24 cellular contexts compared by ENCODE assay signal in the genomic region with DNA sequence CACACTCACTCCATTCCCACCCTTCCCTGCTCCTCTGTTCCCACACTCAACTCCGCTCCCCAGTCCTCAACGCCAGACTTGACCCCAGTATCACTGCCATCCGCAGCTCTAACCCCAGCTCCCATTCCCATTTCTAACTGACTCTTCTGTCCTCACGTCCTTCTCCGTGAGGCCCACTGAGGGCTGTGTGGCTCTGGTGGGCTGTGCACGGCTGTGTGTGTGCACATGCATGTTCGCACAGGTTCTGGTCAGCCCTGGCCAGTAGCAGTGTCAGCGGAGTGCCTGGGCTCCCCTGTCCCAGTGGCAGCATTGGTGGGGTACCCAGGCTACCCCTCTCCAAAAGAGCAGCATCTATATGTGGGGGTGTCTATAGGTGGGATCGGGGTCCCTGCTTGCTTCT. TPM values are rescaled to one million over a fixed set of nuclear protein-coding genes. Genes with fewer than 3 reads are reported as not detected.
DNase-seq lines count a peak whose midpoint lies in the region; ATAC-seq and TF ChIP-seq lines count a peak whose summit lies in the region.
"Had no signal": no experiment of that assay in that cellular context is flagged by ENCODE, and none has a peak within 500 bp of the region (broad histone marks: within the 10 kb centered on the region; RNA-seq: fewer than 3 reads in every experiment).

No MANE protein-coding gene starts in this region.

- no peak overlapping the region for H3K23ac ChIP-seq in IMR-90 (ENCODE audit: low read depth, low read length)

- H4K91ac ChIP-seq in IMR-90 (ENCODE audit: insufficient read depth, low read depth, low read length) = no peak overlapping the region

- ATAC-seq in IMR-90 (ENCODE audit: low read depth) = no peak
- ATAC-seq in T-helper 17 cell = no peak
- no peak for ATAC-seq in left lobe of liver
- no peak for ATAC-seq in stimulated activated naive B cell treated with anti-CD40 and anti-IgM and Interleukin-4, amounts not matched to agents 10 μg/mL and 1 μg/mL and 100 μg/mL, for 72 hours (replicated peaks)

- no peak overlapping the region for H2BK15ac ChIP-seq in IMR-90 (ENCODE audit: low read depth, low read length)

- BruUV-seq in IMR-90 (replicated peaks; lab: Mats Ljungman, UMichigan) = no TSS peak

- no peaks in the 10 kb centered on the region for H3K9me3 Mint-ChIP-seq in stimulated activated naive B cell treated with anti-CD40 and anti-IgM and Interleukin-4, amounts not matched to agents 10 μg/mL and 1 μg/mL and 100 μg/mL, for 72 hours
- H3K9me3 Mint-ChIP-seq: CD8-positive, alpha-beta memory T cell had no signal

- peaks cover 9% of the 10 kb centered on the region for H4K20me1 ChIP-seq in IMR-90 (ENCODE audit: insufficient read depth, low read length)

- H3K27me3 Mint-ChIP-seq in T-helper 17 cell = no peaks in the 10 kb centered on the region
- H3K27me3 Mint-ChIP-seq in stimulated activated naive B cell treated with anti-CD40 and anti-IgM and Interleukin-4, amounts not matched to agents 10 μg/mL and 1 μg/mL and 100 μg/mL, for 72 hours = no peaks in the 10 kb centered on the region
- H3K27me3 Mint-ChIP-seq: CD8-positive, alpha-beta memory T cell had no signal

- H3K9me3 ChIP-seq in IMR-90 (ENCODE audit: control insufficient read depth, insufficient read depth, low read length) = no peaks in the 10 kb centered on the region
- no peaks in the 10 kb centered on the region for H3K9me3 ChIP-seq in T-helper 17 cell (ENCODE audit: control insufficient read depth, low read length, poor library complexity, severe bottlenecking)
- H3K9me3 ChIP-seq: BLaER1 treated with 17β-estradiol and CSF1 and Interleukin-3, amounts not matched to agents 10 nM and 100 nM had no signal

- H3K4me3 Mint-ChIP-seq in T-helper 17 cell = no peak overlapping the region
- H3K4me3 Mint-ChIP-seq in stimulated activated naive B cell treated with anti-CD40 and anti-IgM and Interleukin-4, amounts not matched to agents 10 μg/mL and 1 μg/mL and 100 μg/mL, for 72 hours = no peak overlapping the region
- H3K4me3 Mint-ChIP-seq: CD8-positive, alpha-beta memory T cell had no signal

- no peak for TF ChIP-seq RAD21 in IMR-90 (IDR thresholded peaks at IDR 0.05; ENCODE audit: low read length)

- H3K36me3 Mint-ChIP-seq in T-helper 17 cell (ENCODE audit: low read depth) = peaks cover 23% of the 10 kb centered on the region
- peaks cover 32 to 41% of the 10 kb centered on the region in 2 donors for H3K36me3 Mint-ChIP-seq in stimulated activated naive B cell treated with anti-CD40 and anti-IgM and Interleukin-4, amounts not matched to agents 10 μg/mL and 1 μg/mL and 100 μg/mL, for 72 hours

- TF ChIP-seq POLR2A in IMR-90 (IDR thresholded peaks at IDR 0.05; ENCODE audit: low read depth, low read length) = no peak

- H3K9me1 ChIP-seq in IMR-90 (ENCODE audit: insufficient read depth, low read length) = 0 out of 2 replicates have a peak, but pooled peaks cover 4% of the 10 kb centered on the region

- H3K27me3 ChIP-seq in IMR-90 (ENCODE audit: control insufficient read depth, insufficient read depth, low read length) (no peaks in the 10 kb centered on the region), H7 (ENCODE audit: control insufficient read depth, insufficient read depth, low read length) (no peaks in the 10 kb centered on the region)
- H3K27me3 ChIP-seq: BLaER1 treated with 17β-estradiol and CSF1 and Interleukin-3, amounts not matched to agents 10 nM and 100 nM had no signal

- CTCF ChIA-PET in IMR-90 (lab: Yijun Ruan, JAX) = no interaction called here

- H2AK9ac ChIP-seq in IMR-90 (replicated peaks; ENCODE audit: low read depth, low read length, poor library complexity) = peak overlapping the region; percentile 48

- POLR2A ChIA-PET in IMR-90 (lab: Charles Lee; ENCODE audit: unreplicated experiment) = no interaction called here

- no peak overlapping the region for H2AFZ ChIP-seq in IMR-90 (replicated peaks; ENCODE audit: low read length, poor library complexity)

- H3K4me3 ChIP-seq in IMR-90 (ENCODE audit: insufficient read depth, low read depth, low read length) (no peak overlapping the region), H7 (ENCODE audit: insufficient read depth, low read depth, low read length) (no peak overlapping the region)
- H3K4me3 ChIP-seq: BLaER1 treated with 17β-estradiol and CSF1 and Interleukin-3, amounts not matched to agents 10 nM and 100 nM had no signal

- H3K79me1 ChIP-seq in IMR-90 (ENCODE audit: low read depth in 1 of 2, low read length in 2 of 2) = peaks cover 37 to 65% of the 10 kb centered on the region in 2 experiments

- H3K56ac ChIP-seq in IMR-90 (ENCODE audit: extremely low read depth, insufficient read depth, low read length) = no peak overlapping the region

- no peak overlapping the region for H3K9ac ChIP-seq in IMR-90 (ENCODE audit: low read depth, low read length)

- H3K27ac Mint-ChIP-seq in T-helper 17 cell = peak overlapping the region; percentile 32
- peak overlapping the region; percentile 68 for H3K27ac Mint-ChIP-seq in stimulated activated naive B cell treated with anti-CD40 and anti-IgM and Interleukin-4, amounts not matched to agents 10 μg/mL and 1 μg/mL and 100 μg/mL, for 72 hours

- no peak overlapping the region for H2BK20ac ChIP-seq in IMR-90 (ENCODE audit: low read depth, low read length)

- intact Hi-C loops in IMR-90 (cut with micrococcal nuclease) = no loop called here

- TF ChIP-seq CTCF in IMR-90 (conservative IDR thresholded peaks at IDR 0.05; ENCODE audit: low read depth, low read length) = no peak

- H2BK120ac ChIP-seq in IMR-90 (ENCODE audit: low read depth, low read length) = no peak overlapping the region

- no peak overlapping the region for H3K4me2 ChIP-seq in IMR-90 (ENCODE audit: low read depth, low read length)
- H3K4me2 ChIP-seq: BLaER1 treated with 17β-estradiol and CSF1 and Interleukin-3, amounts not matched to agents 10 nM and 100 nM had no signal

- in situ Hi-C loops in IMR-90 (cut with MboI; ENCODE audit: low sequenced_read_pairs) = no loop called here

- H3K18ac ChIP-seq in IMR-90 (ENCODE audit: low read depth, low read length) = no peak overlapping the region

- no peak for DNase-seq in IMR-90
- no peak for DNase-seq in T-helper 17 cell
- peak; percentile 19 for DNase-seq in left lobe of liver (ENCODE audit: low spot score)
- no peak for DNase-seq in stimulated activated naive B cell treated with anti-CD40 and anti-IgM and Interleukin-4, amounts not matched to agents 10 μg/mL and 1 μg/mL and 100 μg/mL, for 72 hours
- no peak for DNase-seq in AG08396 (ENCODE audit: low spot score)
- no peak for DNase-seq in H7
- no peak for DNase-seq in SK-N-DZ (ENCODE audit: low spot score)
- DNase-seq: ACHN; Calu3; CD8-positive, alpha-beta memory T cell; DMS153; HCEC 1CT; KBM-7; MM.1S; NCI-H1048; NCI-H1417 treated with DMSO at 0.1 percent for 48 hours; NCI-H187; NCI-H446 treated with DMSO at 0.1 percent for 48 hours; NCI-H526 treated with DMSO at 0.1 percent for 48 hours; OCI-M1; Right ventricle myocardium superior had no signal

- H3K36me3 ChIP-seq in IMR-90 (ENCODE audit: control insufficient read depth, insufficient read depth, low read length) = peaks cover 60% of the 10 kb centered on the region
- H3K36me3 ChIP-seq in H7 (replicated peaks; ENCODE audit: control insufficient read depth, insufficient read depth, low read length) = peaks cover 36% of the 10 kb centered on the region

- no peak overlapping the region for H4K5ac ChIP-seq in IMR-90 (ENCODE audit: low read depth, low read length)

- dilution Hi-C loops in IMR-90 (cut with HindIII; ENCODE audit: low sequenced_read_pairs, unreplicated experiment) = no loop called here

- no peak overlapping the region for H3K4ac ChIP-seq in IMR-90 (ENCODE audit: low read depth, low read length)

- H3K4me1 Mint-ChIP-seq in T-helper 17 cell = peaks cover 38% of the 10 kb centered on the region
- H3K4me1 Mint-ChIP-seq in stimulated activated naive B cell treated with anti-CD40 and anti-IgM and Interleukin-4, amounts not matched to agents 10 μg/mL and 1 μg/mL and 100 μg/mL, for 72 hours = peaks cover 30 to 47% of the 10 kb centered on the region in 2 donors

- WGBS in IMR-90 (ENCODE audit: extremely low coverage in 2 of 2, insufficient read length in 1 of 2), 2 experiments = 98% methylated on average over 6 of the region's 9 CpGs; no CpG with 5 or more reads in 1 of the 2 experiments

- no peak overlapping the region for H3K27ac ChIP-seq in IMR-90 (ENCODE audit: insufficient read depth, low read length)
- H3K27ac ChIP-seq: BLaER1 treated with 17β-estradiol and CSF1 and Interleukin-3, amounts not matched to agents 10 nM and 100 nM had no signal

- H3K14ac ChIP-seq in IMR-90 (replicated peaks; ENCODE audit: low read depth, low read length) = no peak overlapping the region

- no peak overlapping the region for H4K8ac ChIP-seq in IMR-90 (ENCODE audit: low read depth in 2 of 2, low read length in 2 of 2)

- H2AK5ac ChIP-seq in IMR-90 (ENCODE audit: low read depth, low read length) = no peak overlapping the region

- peaks cover 8% of the 10 kb centered on the region for H3K4me1 ChIP-seq in IMR-90 (ENCODE audit: control insufficient read depth, insufficient read depth, low read length)

- no peak overlapping the region for H2BK5ac ChIP-seq in IMR-90 (ENCODE audit: low read depth, low read length, poor library complexity, severe bottlenecking)

RNA-seq across cellular contexts. Expression of a gene that starts 5.0 kb away (rescaled TPM):
- total RNA-seq in IMR-90 (2012; rRNA removed) (62.8 and 110 TPM in 2 replicates), T-helper 17 cell (100 to 1,000 TPM; 154 to 190 TPM), left lobe of liver (81.0 TPM)
- 182 and 263 TPM in 2 replicates for polyA plus RNA-seq in IMR-90 (2012; rRNA removed)
- 108 and 165 TPM in 2 replicates for polyA plus RNA-seq in IMR-90 (2012; cell fraction: cytosol; rRNA removed)
- 150 and 381 TPM in 2 replicates for polyA plus RNA-seq in IMR-90 (2012; cell fraction: nucleus; rRNA removed; ENCODE audit: low replicate concordance)
- 160 and 165 TPM in 2 replicates for total RNA-seq in H7 (2014; rRNA removed; shearing (Covaris generic))
- polyA plus RNA-seq in SK-N-DZ (2014; cell fraction: cytosol; rRNA removed) = 49.6 and 59.4 TPM in 2 replicates
- 55.2 and 75.9 TPM in 2 replicates for polyA plus RNA-seq in SK-N-DZ (2014; cell fraction: nucleus; rRNA removed)

RNA-seq across cellular contexts. Expression of a gene that starts 16.7 kb away (rescaled TPM):
- total RNA-seq in IMR-90 (2012; rRNA removed) = not detected in 2 replicates
- not detected in 2 replicates for polyA plus RNA-seq in IMR-90 (2012; rRNA removed)
- polyA plus RNA-seq in IMR-90 (2012; cell fraction: cytosol; rRNA removed) = not detected in 2 replicates
- polyA plus RNA-seq in IMR-90 (2012; cell fraction: nucleus; rRNA removed; ENCODE audit: low replicate concordance) = not detected in 2 replicates
- total RNA-seq in T-helper 17 cell = under 1 TPM in 1 of 2 donors, not detected in 1; 0.68 TPM
- total RNA-seq in left lobe of liver = 1.2 TPM
- total RNA-seq in H7 (2014; rRNA removed; shearing (Covaris generic)) = 2.0 and 2.3 TPM in 2 replicates
- 0.15 and 0.37 TPM in 2 replicates for polyA plus RNA-seq in SK-N-DZ (2014; cell fraction: cytosol; rRNA removed)
- not detected in 2 replicates for polyA plus RNA-seq in SK-N-DZ (2014; cell fraction: nucleus; rRNA removed)
- total RNA-seq: Calu3; CD8-positive, alpha-beta memory T cell; Daoy; Right ventricle myocardium superior; SK-MEL-5 had no signal
- polyA plus RNA-seq: CD8-positive, alpha-beta memory T cell had no signal

RNA-seq across cellular contexts. Expression of a gene that starts 52.4 kb away (rescaled TPM):
- total RNA-seq in IMR-90 (2012; rRNA removed) (8.3 and 9.5 TPM in 2 replicates), T-helper 17 cell (10 to 100 TPM; 80.6 to 81.1 TPM), left lobe of liver (110 TPM)
- 45.7 and 52.9 TPM in 2 replicates for polyA plus RNA-seq in IMR-90 (2012; rRNA removed)
- 22.9 and 32.0 TPM in 2 replicates for polyA plus RNA-seq in IMR-90 (2012; cell fraction: cytosol; rRNA removed)
- 107 and 150 TPM in 2 replicates for polyA plus RNA-seq in IMR-90 (2012; cell fraction: nucleus; rRNA removed; ENCODE audit: low replicate concordance)
- 11.5 and 21.9 TPM in 2 replicates for total RNA-seq in H7 (2014; rRNA removed; shearing (Covaris generic))
- 13.6 and 24.3 TPM in 2 replicates for polyA plus RNA-seq in SK-N-DZ (2014; cell fraction: cytosol; rRNA removed)
- 30.5 and 38.6 TPM in 2 replicates for polyA plus RNA-seq in SK-N-DZ (2014; cell fraction: nucleus; rRNA removed)
